In the genomic region with DNA sequence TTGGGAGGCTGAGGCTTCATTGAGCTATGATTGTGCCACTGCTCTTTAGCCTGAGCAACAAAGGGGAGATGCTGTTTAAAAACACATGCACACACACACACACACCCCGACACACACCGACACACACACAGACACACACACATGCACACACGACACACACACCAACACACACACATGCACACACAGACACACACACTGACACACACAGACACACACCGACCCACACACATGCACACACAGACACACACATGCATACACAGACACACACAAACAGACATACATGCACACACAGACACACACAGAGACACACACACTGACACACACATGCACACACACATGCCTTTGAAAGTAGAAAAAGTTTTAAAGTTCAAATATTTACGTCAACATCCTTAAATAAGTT, we compare ENCODE assay signal across 1 cellular context.
TF ChIP-seq lines count a peak whose summit lies in the region.

No MANE protein-coding gene starts in this region.

TF ChIP-seq in HepG2, 621 proteins besides CTCF, POLR2A, EP300 and RAD21:
- TF ChIP-seq PLRG1 (conservative IDR thresholded peaks at IDR 0.05): peak; percentile 79; the same call in 1 of the 2 replicates
- TF ChIP-seq NONO (IDR thresholded peaks at IDR 0.05): 0 out of 2 replicates have a peak, but pooled peaks have one; percentile 30
- no peak for TF ChIP-seq NONO (CRISPR knock-in tag; conservative IDR thresholded peaks at IDR 0.05)
- 0 out of 2 replicates have a peak, but pooled peaks have one; percentile 19 for TF ChIP-seq FOXP1 (IDR thresholded peaks at IDR 0.05)
- TF ChIP-seq FOXP1 (CRISPR knock-in tag; IDR thresholded peaks at IDR 0.05): no peak
- TF ChIP-seq ZNF646 (CRISPR knock-in tag; IDR thresholded peaks at IDR 0.05): peak; percentile 75; the same call in 1 of the 2 replicates
- TF ChIP-seq RAD51 (IDR thresholded peaks at IDR 0.05; ENCODE audit: borderline replicate concordance): 0 out of 2 replicates have a peak, but pooled peaks have one; percentile 10
- peak; percentile 73 for TF ChIP-seq MNT (IDR thresholded peaks at IDR 0.05)
- TF ChIP-seq ZNF282 (IDR thresholded peaks at IDR 0.05; ENCODE audit: partially characterized antibody): peak; percentile 53
- peak; percentile 81; the same call in 1 of the 2 replicates for TF ChIP-seq NBN (conservative IDR thresholded peaks at IDR 0.05)
- TF ChIP-seq, protein P1, sequence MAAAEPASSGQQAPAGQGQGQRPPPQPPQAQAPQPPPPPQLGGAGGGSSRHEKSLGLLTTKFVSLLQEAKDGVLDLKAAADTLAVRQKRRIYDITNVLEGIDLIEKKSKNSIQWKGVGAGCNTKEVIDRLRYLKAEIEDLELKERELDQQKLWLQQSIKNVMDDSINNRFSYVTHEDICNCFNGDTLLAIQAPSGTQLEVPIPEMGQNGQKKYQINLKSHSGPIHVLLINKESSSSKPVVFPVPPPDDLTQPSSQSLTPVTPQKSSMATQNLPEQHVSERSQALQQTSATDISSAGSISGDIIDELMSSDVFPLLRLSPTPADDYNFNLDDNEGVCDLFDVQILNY (CRISPR knock-in tag; conservative IDR thresholded peaks at IDR 0.05): no peak
- no peak for TF ChIP-seq RARG (CRISPR knock-in tag; IDR thresholded peaks at IDR 0.05; ENCODE audit: low read depth)
- peak; percentile 17; the same call in 1 of the 2 replicates for TF ChIP-seq ZNF207 (IDR thresholded peaks at IDR 0.05; ENCODE audit: borderline replicate concordance)
TF ChIP-seq in HepG2: peak in this region for 9.
